19 cellular contexts compared by ENCODE assay signal in genomic region chr10:28744021-28744420, GRCh38.
"Had no signal": no experiment of that assay in that cellular context is flagged by ENCODE, and none has a peak within 500 bp of the region (broad histone marks: within the 10 kb centered on the region; RNA-seq: fewer than 3 reads in every experiment).

No MANE protein-coding gene starts in this region.

- H3K27me3 ChIP-seq: colonic mucosa, gastrocnemius medialis had no signal

- H3K27ac Mint-ChIP-seq: activated CD4-positive, alpha-beta memory T cell treated with anti-CD3 and anti-CD28 coated beads, Interleukin-2, amount 10 ng/mL, durations not matched to agents 7 days and 5 days; activated CD4-positive, alpha-beta T cell treated with anti-CD3 and anti-CD28 coated beads, Interleukin-2, amount 10 ng/mL, durations not matched to agents 24 days and 14 days; activated naive CD4-positive, alpha-beta T cell treated with anti-CD3 and anti-CD28 coated beads for 36 hours; activated naive CD8-positive, alpha-beta T cell treated with anti-CD3 and anti-CD28 coated beads, Interleukin-2, amount 10 ng/mL, durations not matched to agents 7 days and 5 days; activated T-cell treated with anti-CD3 and anti-CD28 coated beads, Interleukin-2, amount 50 U/mL, for 72 hours; endodermal cell; natural killer cell had no signal

- H3K4me3 Mint-ChIP-seq: activated CD4-positive, alpha-beta memory T cell treated with anti-CD3 and anti-CD28 coated beads, Interleukin-2, amount 10 ng/mL, durations not matched to agents 7 days and 5 days; activated CD4-positive, alpha-beta T cell treated with anti-CD3 and anti-CD28 coated beads, Interleukin-2, amount 10 ng/mL, durations not matched to agents 24 days and 14 days; activated naive CD4-positive, alpha-beta T cell treated with anti-CD3 and anti-CD28 coated beads for 36 hours; activated naive CD8-positive, alpha-beta T cell treated with anti-CD3 and anti-CD28 coated beads, Interleukin-2, amount 10 ng/mL, durations not matched to agents 7 days and 5 days; activated T-cell treated with anti-CD3 and anti-CD28 coated beads, Interleukin-2, amount 50 U/mL, for 72 hours; endodermal cell; natural killer cell had no signal

- H3K27ac ChIP-seq: colonic mucosa, dorsolateral prefrontal cortex, esophagus squamous epithelium, gastrocnemius medialis, prostate gland had no signal

- H3K36me3 ChIP-seq: colonic mucosa, esophagus squamous epithelium, gastrocnemius medialis, prostate gland had no signal

- H3K9me3 ChIP-seq: colonic mucosa, esophagus squamous epithelium, prostate gland had no signal

- H3K27me3 Mint-ChIP-seq: activated CD4-positive, alpha-beta T cell treated with anti-CD3 and anti-CD28 coated beads, Interleukin-2, amount 10 ng/mL, durations not matched to agents 24 days and 14 days had no signal

- H3K4me1 Mint-ChIP-seq: activated CD4-positive, alpha-beta memory T cell treated with anti-CD3 and anti-CD28 coated beads, Interleukin-2, amount 10 ng/mL, durations not matched to agents 7 days and 5 days; activated CD4-positive, alpha-beta T cell treated with anti-CD3 and anti-CD28 coated beads, Interleukin-2, amount 10 ng/mL, durations not matched to agents 24 days and 14 days; activated naive CD8-positive, alpha-beta T cell treated with anti-CD3 and anti-CD28 coated beads, Interleukin-2, amount 10 ng/mL, durations not matched to agents 7 days and 5 days; natural killer cell had no signal

- H3K36me3 Mint-ChIP-seq: activated naive CD8-positive, alpha-beta T cell treated with anti-CD3 and anti-CD28 coated beads, Interleukin-2, amount 10 ng/mL, durations not matched to agents 7 days and 5 days; natural killer cell had no signal

- H3K4me3 ChIP-seq: colonic mucosa, dorsolateral prefrontal cortex, esophagus squamous epithelium, gastrocnemius medialis, prostate gland had no signal

- H3K4me1 ChIP-seq: colonic mucosa, esophagus squamous epithelium, gastrocnemius medialis, prostate gland had no signal

- ATAC-seq: activated T-cell treated with anti-CD3 and anti-CD28 coated beads, Interleukin-2, amount 50 U/mL, for 72 hours; gastrocnemius medialis; left ventricle myocardium superior; natural killer cell had no signal

- DNase-seq: activated CD4-positive, alpha-beta memory T cell treated with anti-CD3 and anti-CD28 coated beads, Interleukin-2, amount 10 ng/mL, durations not matched to agents 7 days and 5 days; activated CD4-positive, alpha-beta T cell treated with anti-CD3 and anti-CD28 coated beads, Interleukin-2, amount 10 ng/mL, durations not matched to agents 24 days and 14 days; activated effector memory CD4-positive, alpha-beta T cell treated with Interleukin-2 at 50 U/mL for 16 hours; activated naive CD4-positive, alpha-beta T cell treated with anti-CD3 and anti-CD28 coated beads for 36 hours; activated naive CD8-positive, alpha-beta T cell treated with anti-CD3 and anti-CD28 coated beads, Interleukin-2, amount 10 ng/mL, durations not matched to agents 7 days and 5 days; activated T-cell treated with anti-CD3 and anti-CD28 coated beads, Interleukin-2, amount 50 U/mL, for 72 hours; amniotic stem cell; colonic mucosa; dorsolateral prefrontal cortex; endodermal cell; esophagus squamous epithelium; gastrocnemius medialis; left ventricle myocardium superior; mammary epithelial cell; midbrain; natural killer cell; stimulated activated CD4-positive, alpha-beta T cell treated with anti-CD3 and anti-CD28 coated beads, Interleukin-4, amount 100 ng/mL, for 24 hours; stimulated activated naive CD4-positive, alpha-beta T cell treated with Interleukin-2 at 50 U/mL for 16 hours had no signal

- H3K9me3 Mint-ChIP-seq: activated CD4-positive, alpha-beta T cell treated with anti-CD3 and anti-CD28 coated beads, Interleukin-2, amount 10 ng/mL, durations not matched to agents 24 days and 14 days; activated T-cell treated with anti-CD3 and anti-CD28 coated beads, Interleukin-2, amount 50 U/mL, for 72 hours; natural killer cell had no signal
